9 cellular contexts compared by ENCODE assay signal in the genomic region with DNA sequence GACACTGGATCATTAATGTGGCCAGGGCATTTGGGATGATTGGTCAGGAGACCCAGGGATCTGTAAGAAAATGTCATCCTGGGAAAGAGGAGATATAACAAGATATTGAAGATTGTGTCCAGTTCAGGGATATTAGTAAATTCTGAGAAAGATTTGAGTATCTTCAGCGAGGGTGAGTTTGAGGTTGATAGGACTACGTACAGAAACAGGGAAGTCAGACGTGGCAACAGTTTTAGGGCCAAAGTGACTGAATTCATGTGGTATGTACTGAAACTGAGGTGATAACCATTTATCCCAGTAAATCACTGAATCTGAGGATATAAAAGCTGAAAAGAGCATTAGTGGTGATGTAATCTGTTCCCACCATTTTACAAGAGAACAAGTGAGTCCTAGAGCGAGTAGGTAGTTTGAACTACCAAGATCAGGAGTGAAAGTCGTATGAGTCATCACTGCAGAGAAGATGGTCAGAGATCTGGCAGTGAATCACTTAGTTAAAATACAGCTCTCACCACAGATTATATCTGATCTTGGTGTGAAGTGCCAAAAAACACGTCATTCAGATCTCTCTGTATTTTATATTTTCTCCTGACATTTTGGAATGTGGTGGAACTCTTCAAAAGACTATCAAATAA.
DNase-seq lines count a peak whose midpoint lies in the region; ATAC-seq, FAIRE-seq and TF ChIP-seq lines count a peak whose summit lies in the region.
"Had no signal": no experiment of that assay in that cellular context is flagged by ENCODE, and none has a peak within 500 bp of the region (broad histone marks: within the 10 kb centered on the region; RNA-seq: fewer than 3 reads in every experiment).

No MANE protein-coding gene starts in this region.

- 32% methylated on average over 6 of the region's 6 CpGs for WGBS in mammary epithelial cell (ENCODE audit: low coverage, missing lambda C conversion rate)
- WGBS in prostate gland: 23% methylated on average over 6 of the region's 6 CpGs

- peaks cover 18% of the 10 kb centered on the region for H3K4me1 Mint-ChIP-seq in GM23338

- dilution Hi-C loops in mammary epithelial cell (cut with HindIII; ENCODE audit: low sequenced_read_pairs): no loop called here

- H3K9me2 ChIP-seq in GM23338 (ENCODE audit: insufficient read depth): no peaks in the 10 kb centered on the region

- H3K9me3 Mint-ChIP-seq in GM23338: peaks cover 6% of the 10 kb centered on the region

- 0 out of 2 replicates have a peak overlapping the region, but pooled peaks have one; percentile 36 for H3K27ac Mint-ChIP-seq in GM23338

- no peak for DNase-seq in GM23338 (ENCODE audit: low spot score)
- peak; percentile 1 for DNase-seq in KBM-7
- peak; percentile 98 for DNase-seq in mammary epithelial cell
- peak; percentile 7 for DNase-seq in prostate gland (ENCODE audit: low spot score)
- DNase-seq in NCI-H1092 treated with DMSO at 0.1 percent for 48 hours (lab: John Stamatoyannopoulos, UW): no peak
- DNase-seq in DMS114 treated with DMSO at 0.1 percent for 48 hours (lab: John Stamatoyannopoulos, UW; ENCODE audit: unreplicated experiment): no peak
- DNase-seq in frontal cortex (ENCODE audit: low spot score in 2 of 2): no peak

- H3K27ac ChIP-seq in GM23338 (ENCODE audit: low read depth): no peak overlapping the region
- peak overlapping the region; percentile 9 for H3K27ac ChIP-seq in mammary epithelial cell (ENCODE audit: insufficient read depth, low read depth, low read length)
- no peak overlapping the region for H3K27ac ChIP-seq in prostate gland
- H3K27ac ChIP-seq: skin epidermis had no signal

- H3K4me1 ChIP-seq in GM23338 (ENCODE audit: insufficient read depth): 0 out of 2 replicates have a peak, but pooled peaks cover 5% of the 10 kb centered on the region
- peaks cover 17% of the 10 kb centered on the region for H3K4me1 ChIP-seq in mammary epithelial cell (ENCODE audit: insufficient read depth, low read length)
- no peaks in the 10 kb centered on the region for H3K4me1 ChIP-seq in prostate gland (replicated peaks)

- peaks cover 1% of the 10 kb centered on the region for H3K27me3 Mint-ChIP-seq in GM23338 (ENCODE audit: insufficient read depth, low read depth, poor library complexity)

- H3K9me3 ChIP-seq in mammary epithelial cell (replicated peaks; ENCODE audit: insufficient read depth, low read length) (no peaks in the 10 kb centered on the region), prostate gland (no peaks in the 10 kb centered on the region)

- H3K79me2 ChIP-seq in GM23338 (replicated peaks; ENCODE audit: insufficient read depth) (no peaks in the 10 kb centered on the region), mammary epithelial cell (ENCODE audit: insufficient read depth, low read length) (peaks cover 2% of the 10 kb centered on the region)

- H3K4me3 ChIP-seq in GM23338 (no peak overlapping the region), mammary epithelial cell (replicated peaks in 1 of 3; ENCODE audit: insufficient read depth in 1 of 3, low read depth in 2 of 3, low read length in 3 of 3) (no peak overlapping the region), prostate gland (no peak overlapping the region)
- H3K4me3 ChIP-seq: skin epidermis had no signal

- no peak overlapping the region for H3K4me3 Mint-ChIP-seq in GM23338

- H3K9ac ChIP-seq in mammary epithelial cell (ENCODE audit: insufficient read depth, low read length): no peak overlapping the region

- BruUV-seq in mammary epithelial cell (replicated peaks; lab: Mats Ljungman, UMichigan): no TSS peak

- CTCF ChIA-PET in mammary epithelial cell (lab: Charles Lee; ENCODE audit: low non-redundant PET): no interaction called here

- FAIRE-seq in frontal cortex (lab: Jason Lieb, UNC): no peak

- no peaks in the 10 kb centered on the region for H4K20me1 ChIP-seq in GM23338 (replicated peaks; ENCODE audit: insufficient read depth)
- H4K20me1 ChIP-seq in mammary epithelial cell (ENCODE audit: insufficient read depth, low read length): no peaks in the 10 kb centered on the region

- no peaks in the 10 kb centered on the region for H3F3A ChIP-seq in GM23338 (replicated peaks; ENCODE audit: low read depth)

- peak; percentile 99 for ATAC-seq in GM18499 (IDR thresholded peaks at IDR 0.05; ENCODE audit: insufficient read depth, unreplicated experiment)
- no peak for ATAC-seq in GM23338

- H3K4me2 ChIP-seq in GM23338: no peak overlapping the region
- peak overlapping the region; percentile 48 for H3K4me2 ChIP-seq in mammary epithelial cell (ENCODE audit: insufficient read depth, low read depth, low read length)

- in situ Hi-C loops in KBM-7 (cut with MboI; ENCODE audit: low pct_unique_long_range_greater_than_20kb, low sequenced_read_pairs) (no loop called here), mammary epithelial cell (cut with MboI; ENCODE audit: low sequenced_read_pairs in 2 of 2) (no loop called here)

- H3K36me3 Mint-ChIP-seq in GM23338 (ENCODE audit: low read depth): peaks cover 20% of the 10 kb centered on the region

- TF ChIP-seq CTCF in GM23338 (conservative IDR thresholded peaks at IDR 0.05; ENCODE audit: low read depth in 2 of 2) (no peak), mammary epithelial cell (conservative IDR thresholded peaks at IDR 0.05 in 1 of 2, IDR thresholded peaks at IDR 0.05 in 1 of 2; ENCODE audit: extremely low read depth in 1 of 2, insufficient read depth in 1 of 2, low read depth in 1 of 2, low read length in 2 of 2) (no peak), prostate gland (IDR thresholded peaks at IDR 0.05) (no peak)

- H2AFZ ChIP-seq in GM23338 (no peak overlapping the region), mammary epithelial cell (ENCODE audit: low read depth, low read length) (no peak overlapping the region)

- intact Hi-C loops in mammary epithelial cell (cut with micrococcal nuclease): no loop called here
- intact Hi-C loops in prostate gland (cut with DNase I): no loop called here

- no peaks in the 10 kb centered on the region for H3K27me3 ChIP-seq in GM23338 (ENCODE audit: insufficient read depth)
- no peaks in the 10 kb centered on the region for H3K27me3 ChIP-seq in mammary epithelial cell (ENCODE audit: insufficient read depth, low read length)
- no peaks in the 10 kb centered on the region for H3K27me3 ChIP-seq in prostate gland (replicated peaks; ENCODE audit: insufficient read depth)

- H3K36me3 ChIP-seq in GM23338 (ENCODE audit: insufficient read depth) (no peaks in the 10 kb centered on the region), mammary epithelial cell (ENCODE audit: insufficient read depth, low read length) (no peaks in the 10 kb centered on the region), prostate gland (no peaks in the 10 kb centered on the region)

- no peak for TF ChIP-seq POLR2A in prostate gland (IDR thresholded peaks at IDR 0.05)

TF ChIP-seq in GM23338, 12 proteins besides CTCF, POLR2A, EP300 and RAD21:
- no peak for TF ChIP-seq POLR2AphosphoS5 (IDR thresholded peaks at IDR 0.05; ENCODE audit: low read depth)
- no peak for TF ChIP-seq ZNF114 (CRISPR knock-in tag; IDR thresholded peaks at IDR 0.05)
- TF ChIP-seq ZNF331 (CRISPR knock-in tag; IDR thresholded peaks at IDR 0.05; ENCODE audit: low read depth): no peak

Comparison
In these comparisons a context has a peak if more than half of its experiments do, and no peak if none do; other contexts are left out.
1. DNase-seq: peak in KBM-7 (single experiment), mammary epithelial cell (single experiment) and prostate gland (single experiment); none in GM23338 (single experiment), NCI-H1092 treated with DMSO at 0.1 percent for 48 hours (single experiment), DMS114 treated with DMSO at 0.1 percent for 48 hours (single experiment) and frontal cortex (0 of 2).